In genomic region chr19:15279326-15279904, GRCh38 we compare ENCODE assay signal across 10 cellular contexts. TPM values are rescaled to one million over a fixed set of nuclear protein-coding genes. Genes with fewer than 3 reads are reported as not detected.
DNase-seq lines count a peak whose midpoint lies in the region; ATAC-seq and TF ChIP-seq lines count a peak whose summit lies in the region.
"Had no signal": no experiment of that assay in that cellular context is flagged by ENCODE, and none has a peak within 500 bp of the region (broad histone marks: within the 10 kb centered on the region; RNA-seq: fewer than 3 reads in every experiment).

No MANE protein-coding gene starts in this region.

- intact Hi-C loops in activated T-helper 1 cell treated with anti-CD3 and anti-CD28 coated beads, Interleukin-12 subunit alpha, Interleukin-12 subunit beta, Interleukin-2, Interleukin-4 antibody, amounts not matched to agents 30 ng/mL and 10 ng/mL and 1 ng/mL, durations not matched to agents 14 hours and 24 hours and 36 hours (cut with micrococcal nuclease): no loop called here
- intact Hi-C loops in transverse colon (cut with DNase I; ENCODE audit: low total_unique reads) (no loop called here), aorta (cut with DNase I) (no loop called here)

- H3K27ac Mint-ChIP-seq in activated naive CD4-positive, alpha-beta T cell treated with anti-CD3 and anti-CD28 coated beads, Interleukin-2, amount 50 U/mL, for 24 hours: peak overlapping the region; percentile 87
- peak overlapping the region; percentile 78 for H3K27ac Mint-ChIP-seq in activated T-helper 1 cell treated with anti-CD3 and anti-CD28 coated beads, Interleukin-12 subunit alpha, Interleukin-12 subunit beta, Interleukin-2, Interleukin-4 antibody, amounts not matched to agents 30 ng/mL and 10 ng/mL and 1 ng/mL, durations not matched to agents 14 hours and 24 hours and 36 hours
- peak overlapping the region; percentile 92 for H3K27ac Mint-ChIP-seq in mesothelial cell of epicardium

- no peak for TF ChIP-seq EP300 in transverse colon (IDR thresholded peaks at IDR 0.05; ENCODE audit: low read depth)

- H3K36me3 ChIP-seq in transverse colon (no peaks in the 10 kb centered on the region), aorta (ENCODE audit: control insufficient read depth in 1 of 2, insufficient read depth in 2 of 2, low read length in 1 of 2) (no peaks in the 10 kb centered on the region)

- H3K27me3 Mint-ChIP-seq in activated naive CD4-positive, alpha-beta T cell treated with anti-CD3 and anti-CD28 coated beads, Interleukin-2, amount 50 U/mL, for 24 hours: no peaks in the 10 kb centered on the region
- H3K27me3 Mint-ChIP-seq in activated T-helper 1 cell treated with anti-CD3 and anti-CD28 coated beads, Interleukin-12 subunit alpha, Interleukin-12 subunit beta, Interleukin-2, Interleukin-4 antibody, amounts not matched to agents 30 ng/mL and 10 ng/mL and 1 ng/mL, durations not matched to agents 14 hours and 24 hours and 36 hours (ENCODE audit: insufficient read depth): no peaks in the 10 kb centered on the region
- H3K27me3 Mint-ChIP-seq in mesothelial cell of epicardium (ENCODE audit: low read depth): no peaks in the 10 kb centered on the region

- no peak overlapping the region for H3K4me3 ChIP-seq in transverse colon
- H3K4me3 ChIP-seq in aorta (ENCODE audit: low read length in 2 of 2): no peak overlapping the region

- H3K9me3 Mint-ChIP-seq in activated naive CD4-positive, alpha-beta T cell treated with anti-CD3 and anti-CD28 coated beads, Interleukin-2, amount 50 U/mL, for 24 hours: no peaks in the 10 kb centered on the region
- no peaks in the 10 kb centered on the region for H3K9me3 Mint-ChIP-seq in activated T-helper 1 cell treated with anti-CD3 and anti-CD28 coated beads, Interleukin-12 subunit alpha, Interleukin-12 subunit beta, Interleukin-2, Interleukin-4 antibody, amounts not matched to agents 30 ng/mL and 10 ng/mL and 1 ng/mL, durations not matched to agents 14 hours and 24 hours and 36 hours
- no peaks in the 10 kb centered on the region for H3K9me3 Mint-ChIP-seq in mesothelial cell of epicardium

- DNase-seq in activated naive CD4-positive, alpha-beta T cell treated with Interleukin-2 at 50 U/mL for 16 hours: no peak
- no peak for DNase-seq in activated T-helper 1 cell treated with anti-CD3 and anti-CD28 coated beads, Interleukin-12 subunit alpha, Interleukin-12 subunit beta, Interleukin-2, Interleukin-4 antibody, amounts not matched to agents 30 ng/mL and 10 ng/mL and 1 ng/mL, durations not matched to agents 14 hours and 24 hours and 36 hours (ENCODE audit: low spot score)
- DNase-seq in mesothelial cell of epicardium (ENCODE audit: low spot score in 2 of 2, unreplicated experiment in 2 of 2) (no peak), transverse colon (no peak), aorta (no peak), DMS114 treated with DMSO at 0.1 percent for 48 hours (lab: John Stamatoyannopoulos, UW; ENCODE audit: unreplicated experiment) (no peak), SIG-M5 treated with dmso at 0.1 percent for 504 hours (lab: John Stamatoyannopoulos, UW; ENCODE audit: unreplicated experiment) (no peak)
- DNase-seq: retina had no signal

- no peak for ATAC-seq in aorta (ENCODE audit: low FRiP score)

- peaks cover 89% of the 10 kb centered on the region for H3K4me1 Mint-ChIP-seq in activated naive CD4-positive, alpha-beta T cell treated with anti-CD3 and anti-CD28 coated beads, Interleukin-2, amount 50 U/mL, for 24 hours
- H3K4me1 Mint-ChIP-seq in activated T-helper 1 cell treated with anti-CD3 and anti-CD28 coated beads, Interleukin-12 subunit alpha, Interleukin-12 subunit beta, Interleukin-2, Interleukin-4 antibody, amounts not matched to agents 30 ng/mL and 10 ng/mL and 1 ng/mL, durations not matched to agents 14 hours and 24 hours and 36 hours (ENCODE audit: low read depth): peaks cover 51% of the 10 kb centered on the region
- H3K4me1 Mint-ChIP-seq in mesothelial cell of epicardium: peaks cover 63% of the 10 kb centered on the region

- H3K27me3 ChIP-seq in transverse colon: no peaks in the 10 kb centered on the region
- H3K27me3 ChIP-seq in aorta (ENCODE audit: control insufficient read depth in 1 of 2, insufficient read depth in 2 of 2, low read length in 1 of 2): no peaks in the 10 kb centered on the region

- H3K4me3 Mint-ChIP-seq in activated naive CD4-positive, alpha-beta T cell treated with anti-CD3 and anti-CD28 coated beads, Interleukin-2, amount 50 U/mL, for 24 hours: no peak overlapping the region
- H3K4me3 Mint-ChIP-seq in activated T-helper 1 cell treated with anti-CD3 and anti-CD28 coated beads, Interleukin-12 subunit alpha, Interleukin-12 subunit beta, Interleukin-2, Interleukin-4 antibody, amounts not matched to agents 30 ng/mL and 10 ng/mL and 1 ng/mL, durations not matched to agents 14 hours and 24 hours and 36 hours: no peak overlapping the region
- H3K4me3 Mint-ChIP-seq in mesothelial cell of epicardium: no peak overlapping the region

- TF ChIP-seq CTCF in mesothelial cell of epicardium (IDR thresholded peaks at IDR 0.05; ENCODE audit: unreplicated experiment) (no peak), transverse colon (IDR thresholded peaks at IDR 0.05) (no peak)

- WGBS in transverse colon (ENCODE audit: low coverage in 1 of 2), 2 donors: 75 to 87% methylated on average over 2 to 4 of the region's 4 CpGs
- 69 to 77% methylated on average over 4 of the region's 4 CpGs for WGBS in aorta, 2 donors

- in situ Hi-C loops in transverse colon (cut with MboI; ENCODE audit: low pct_ligation_motif_present in 1 of 4, low pct_unique_long_range_greater_than_20kb in 1 of 4, low sequenced_read_pairs in 3 of 4): no loop called here

- H3K9me3 ChIP-seq in transverse colon (no peaks in the 10 kb centered on the region), aorta (ENCODE audit: control insufficient read depth, low read length) (no peaks in the 10 kb centered on the region)

- peaks cover 64 to 100% (median 74%) of the 10 kb centered on the region in 4 donors for H3K4me1 ChIP-seq in transverse colon
- H3K4me1 ChIP-seq in aorta (ENCODE audit: control insufficient read depth in 1 of 2, insufficient read depth in 2 of 2, low read length in 2 of 2): peaks cover 5 to 16% of the 10 kb centered on the region in 2 donors

- peak overlapping the region; percentile 26 to 85 (median 64) for H3K27ac ChIP-seq in transverse colon
- peak overlapping the region in 1 of 2 donors; percentile 45 for H3K27ac ChIP-seq in aorta (ENCODE audit: low read depth in 1 of 2, low read length in 2 of 2)

- TF ChIP-seq POLR2A in transverse colon (IDR thresholded peaks at IDR 0.05): no peak

- H3K36me3 Mint-ChIP-seq in activated naive CD4-positive, alpha-beta T cell treated with anti-CD3 and anti-CD28 coated beads, Interleukin-2, amount 50 U/mL, for 24 hours: no peaks in the 10 kb centered on the region
- H3K36me3 Mint-ChIP-seq in activated T-helper 1 cell treated with anti-CD3 and anti-CD28 coated beads, Interleukin-12 subunit alpha, Interleukin-12 subunit beta, Interleukin-2, Interleukin-4 antibody, amounts not matched to agents 30 ng/mL and 10 ng/mL and 1 ng/mL, durations not matched to agents 14 hours and 24 hours and 36 hours (ENCODE audit: low read depth): peaks cover 4% of the 10 kb centered on the region
- H3K36me3 Mint-ChIP-seq in mesothelial cell of epicardium: no peaks in the 10 kb centered on the region

RNA-seq across cellular contexts. Expression of gene EPHX3, which starts 47.2 kb away (rescaled TPM):
- total RNA-seq in activated T-helper 1 cell treated with anti-CD3 and anti-CD28 coated beads, Interleukin-12 subunit alpha, Interleukin-12 subunit beta, Interleukin-2, Interleukin-4 antibody, amounts not matched to agents 30 ng/mL and 10 ng/mL and 1 ng/mL, durations not matched to agents 14 hours and 24 hours and 36 hours: 0.20 TPM in 1 of 2 replicates, not detected in the other
- total RNA-seq in mesothelial cell of epicardium (2.1 to 2.4 TPM (median 2.1 TPM) in 3 replicates), transverse colon (not detected), aorta (1 to 10 TPM in 1 of 2 donors, under 1 TPM in 1; 0.48 to 1.0 TPM)
- polyA plus RNA-seq in aorta: 1 to 10 TPM in 1 of 2 donors, not detected in 1; 1.0 TPM
- total RNA-seq: dermis microvascular lymphatic vessel endothelial cell had no signal

RNA-seq across cellular contexts. Expression of gene BRD4, which starts 52.9 kb away (rescaled TPM):
- total RNA-seq in activated T-helper 1 cell treated with anti-CD3 and anti-CD28 coated beads, Interleukin-12 subunit alpha, Interleukin-12 subunit beta, Interleukin-2, Interleukin-4 antibody, amounts not matched to agents 30 ng/mL and 10 ng/mL and 1 ng/mL, durations not matched to agents 14 hours and 24 hours and 36 hours: 122 and 129 TPM in 2 replicates
- total RNA-seq in mesothelial cell of epicardium (148 to 153 TPM (median 152 TPM) in 3 replicates), transverse colon (10 to 100 TPM; 39.5 to 87.9 (median 61.2) TPM), aorta (100 to 1,000 TPM; 123 to 126 TPM)
- polyA plus RNA-seq in aorta: 10 to 100 TPM; 12.3 to 50.6 TPM
